ENCODE assay signal across 15 cellular contexts in the genomic region with DNA sequence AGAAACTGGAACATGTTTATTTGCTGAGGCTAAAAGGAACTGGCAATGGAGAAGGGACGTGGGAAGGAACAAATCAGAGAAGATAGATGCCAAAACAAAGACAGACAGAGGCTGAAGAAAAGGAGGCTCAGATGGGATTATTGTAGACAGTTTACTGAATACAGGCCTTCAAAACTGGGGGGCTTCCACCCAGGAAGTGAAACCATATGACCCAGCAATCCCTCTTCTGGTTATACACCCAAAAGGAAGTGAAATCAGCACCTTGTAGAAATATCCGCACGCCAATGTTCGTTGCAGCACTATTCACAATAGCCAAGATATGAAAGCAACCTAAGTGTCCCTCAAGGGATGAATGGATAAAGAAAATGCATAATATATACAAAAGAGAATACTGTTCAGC.
A peak's percentile ranks its signal among the peaks of the same experiment; 100 is the strongest.
DNase-seq lines count a peak whose midpoint lies in the region; ATAC-seq and TF ChIP-seq lines count a peak whose summit lies in the region.
"Had no signal": no experiment of that assay in that cellular context is flagged by ENCODE, and none has a peak within 500 bp of the region (broad histone marks: within the 10 kb centered on the region; RNA-seq: fewer than 3 reads in every experiment).

No MANE protein-coding gene starts in this region.

- H3K27ac Mint-ChIP-seq in dendritic cell treated with granulocyte-macrophage colony-stimulating factor and Interleukin-4, amounts not matched to agents 40 ng/mL and 50 ng/mL, for 4 days: peak overlapping the region; percentile 82
- H3K27ac Mint-ChIP-seq in HFFc6: no peak overlapping the region
- H3K27ac Mint-ChIP-seq: CD8-positive, alpha-beta memory T cell had no signal

- TF ChIP-seq CTCF in omental fat pad (IDR thresholded peaks at IDR 0.05) (no peak), HFFc6 (IDR thresholded peaks at IDR 0.05) (no peak)

- H3K4me1 Mint-ChIP-seq in dendritic cell treated with granulocyte-macrophage colony-stimulating factor and Interleukin-4, amounts not matched to agents 40 ng/mL and 50 ng/mL, for 4 days (ENCODE audit: low read depth): peaks cover 32% of the 10 kb centered on the region
- H3K4me1 Mint-ChIP-seq in HFFc6 (ENCODE audit: low read depth): peaks cover 12% of the 10 kb centered on the region

- H3K27me3 Mint-ChIP-seq in dendritic cell treated with granulocyte-macrophage colony-stimulating factor and Interleukin-4, amounts not matched to agents 40 ng/mL and 50 ng/mL, for 4 days: no peaks in the 10 kb centered on the region
- no peaks in the 10 kb centered on the region; the same call in none of the 2 replicates for H3K27me3 Mint-ChIP-seq in HFFc6 (ENCODE audit: insufficient read depth)
- H3K27me3 Mint-ChIP-seq: CD8-positive, alpha-beta memory T cell had no signal

- H3K27ac ChIP-seq in SJCRH30: no peak overlapping the region
- H3K27ac ChIP-seq: skin epidermis had no signal

- no peak overlapping the region for H3K4me3 ChIP-seq in SJCRH30
- H3K4me3 ChIP-seq: skin epidermis had no signal

- ATAC-seq in GM18868 (IDR thresholded peaks at IDR 0.05; ENCODE audit: unreplicated experiment): peak; percentile 56
- peak; percentile 46 for ATAC-seq in GM21526 (IDR thresholded peaks at IDR 0.05; ENCODE audit: low FRiP score, unreplicated experiment)
- peak; percentile 27 for ATAC-seq in HG03108 (IDR thresholded peaks at IDR 0.05; ENCODE audit: unreplicated experiment)
- no peak for ATAC-seq in omental fat pad (ENCODE audit: low FRiP score)

- H3K9me3 Mint-ChIP-seq in dendritic cell treated with granulocyte-macrophage colony-stimulating factor and Interleukin-4, amounts not matched to agents 40 ng/mL and 50 ng/mL, for 4 days: peaks cover under 1% of the 10 kb centered on the region
- H3K9me3 Mint-ChIP-seq in HFFc6: no peaks in the 10 kb centered on the region

- H3K9me3 ChIP-seq in SJCRH30 (replicated peaks): no peaks in the 10 kb centered on the region

- H3K36me3 ChIP-seq in SJCRH30: no peaks in the 10 kb centered on the region

- DNase-seq in omental fat pad (ENCODE audit: low spot score): no peak
- no peak for DNase-seq in HFFc6
- DNase-seq in putamen (ENCODE audit: low spot score): no peak
- no peak for DNase-seq in SJCRH30
- DNase-seq: activated CD8-positive, alpha-beta memory T cell treated with anti-CD3 and anti-CD28 coated beads, Interleukin-2, amount 50 U/mL, for 48 hours; CD8-positive, alpha-beta memory T cell; dermis blood vessel endothelial cell; foreskin fibroblast; RPMI8226; T1000 had no signal

- H3K4me1 ChIP-seq in SJCRH30: peaks cover 30% of the 10 kb centered on the region

- intact Hi-C loops in dendritic cell treated with granulocyte-macrophage colony-stimulating factor and Interleukin-4, amounts not matched to agents 40 ng/mL and 50 ng/mL, for 4 days (cut with micrococcal nuclease): no loop called here

- peak overlapping the region; percentile 30 for H3K4me3 Mint-ChIP-seq in dendritic cell treated with granulocyte-macrophage colony-stimulating factor and Interleukin-4, amounts not matched to agents 40 ng/mL and 50 ng/mL, for 4 days
- no peak overlapping the region for H3K4me3 Mint-ChIP-seq in HFFc6
- H3K4me3 Mint-ChIP-seq: CD8-positive, alpha-beta memory T cell had no signal

- H3K36me3 Mint-ChIP-seq in dendritic cell treated with granulocyte-macrophage colony-stimulating factor and Interleukin-4, amounts not matched to agents 40 ng/mL and 50 ng/mL, for 4 days (ENCODE audit: low read depth): no peaks in the 10 kb centered on the region
- H3K36me3 Mint-ChIP-seq in HFFc6 (ENCODE audit: low read depth): no peaks in the 10 kb centered on the region
- H3K36me3 Mint-ChIP-seq: CD8-positive, alpha-beta memory T cell had no signal

- H3K27me3 ChIP-seq in SJCRH30: no peaks in the 10 kb centered on the region
